Comparison of ENCODE assay signal across 8 cellular contexts in genomic region chr1:150366416-150367296, GRCh38. TPM values are rescaled to one million over a fixed set of nuclear protein-coding genes. Genes with fewer than 3 reads are reported as not detected.
A peak's percentile ranks its signal among the peaks of the same experiment; 100 is the strongest.
DNase-seq lines count a peak whose midpoint lies in the region; ATAC-seq and TF ChIP-seq lines count a peak whose summit lies in the region.

No MANE protein-coding gene starts in this region.

- no peaks in the 10 kb centered on the region for H3K9me3 Mint-ChIP-seq in activated T-cell treated with anti-CD3 and anti-CD28 coated beads, Interleukin-2, amount 50 U/mL, for 4 hours

- H3K4me3 ChIP-seq in skin epidermis, result peak overlapping the region; percentile 71 to 82 (median 76)

- H3K27me3 Mint-ChIP-seq in activated T-cell treated with anti-CD3 and anti-CD28 coated beads, Interleukin-2, amount 50 U/mL, for 4 hours (ENCODE audit: low read depth), result no peaks in the 10 kb centered on the region

- no peak for DNase-seq in activated T-cell treated with anti-CD3 and anti-CD28 coated beads, Interleukin-2, amount 50 U/mL, for 4 hours
- DNase-seq in activated T-cell treated with anti-CD3 and anti-CD28 coated beads for 4 hours (no peak), glomerular visceral epithelial cell (ENCODE audit: extremely low spot score) (peak; percentile 26), NCI-H524 treated with DMSO at 0.1 percent for 48 hours (lab: John Stamatoyannopoulos, UW) (no peak), NCI-H1092 treated with DMSO at 0.1 percent for 48 hours (lab: John Stamatoyannopoulos, UW) (no peak)

- H3K27ac ChIP-seq in VCaP (peak overlapping the region; percentile 99), skin epidermis (peak overlapping the region in 11 of 21 experiments; percentile 2 to 100 (median 89))

- peaks cover 45% of the 10 kb centered on the region for H3K4me1 Mint-ChIP-seq in activated T-cell treated with anti-CD3 and anti-CD28 coated beads, Interleukin-2, amount 50 U/mL, for 4 hours (ENCODE audit: low read depth)

- no peak for ATAC-seq in activated T-cell treated with anti-CD3 and anti-CD28 coated beads, Interleukin-2, amount 50 U/mL, for 4 hours
- no peak for ATAC-seq in GM21390 (IDR thresholded peaks at IDR 0.05; ENCODE audit: unreplicated experiment)

- H3K4me3 Mint-ChIP-seq in activated T-cell treated with anti-CD3 and anti-CD28 coated beads, Interleukin-2, amount 50 U/mL, for 4 hours, result peak overlapping the region; percentile 95

- no peaks in the 10 kb centered on the region for H3K36me3 Mint-ChIP-seq in activated T-cell treated with anti-CD3 and anti-CD28 coated beads, Interleukin-2, amount 50 U/mL, for 4 hours (ENCODE audit: insufficient read depth)

- no peak for TF ChIP-seq CTCF in VCaP (conservative IDR thresholded peaks at IDR 0.05)

RNA-seq across cellular contexts. Expression of gene RPRD2, which starts 2.7 kb away (rescaled TPM):
- 10 to 100 TPM; 18.6 to 19.8 (median 19.2) TPM for total RNA-seq in activated T-cell treated with anti-CD3 and anti-CD28 coated beads, Interleukin-2, amount 50 U/mL, for 4 hours

RNA-seq across cellular contexts. Expression of gene PRPF3, which starts 45.3 kb away (rescaled TPM):
- total RNA-seq in activated T-cell treated with anti-CD3 and anti-CD28 coated beads, Interleukin-2, amount 50 U/mL, for 4 hours, result 100 to 1,000 TPM in 2 of 3 donors, 10 to 100 TPM in 1; 88.3 to 108 (median 102) TPM
